1 cellular context compared by ENCODE assay signal in the genomic region with DNA sequence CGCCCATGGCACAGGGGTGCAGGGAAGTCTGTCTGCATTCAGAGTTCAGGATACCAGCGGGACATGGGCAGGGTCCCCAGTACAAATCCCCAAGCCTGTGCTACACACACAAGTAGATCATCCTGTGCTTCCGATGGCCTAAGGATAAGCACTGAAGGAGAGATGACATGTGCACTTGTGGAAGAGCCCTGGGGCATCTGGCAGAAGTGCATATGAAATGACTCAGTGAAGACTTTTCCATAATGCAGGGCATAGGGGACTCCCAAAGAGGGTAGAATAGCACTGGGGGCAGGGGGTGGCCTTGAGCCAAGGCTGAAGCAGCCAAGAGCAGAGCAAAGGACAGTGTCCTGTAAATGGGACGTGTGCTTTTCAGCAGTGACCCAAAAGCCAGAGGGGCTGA.
TF ChIP-seq lines count a peak whose summit lies in the region.

No MANE protein-coding gene starts in this region.

TF ChIP-seq in HepG2, 621 proteins besides CTCF, POLR2A, EP300 and RAD21:
- TF ChIP-seq, protein P1, sequence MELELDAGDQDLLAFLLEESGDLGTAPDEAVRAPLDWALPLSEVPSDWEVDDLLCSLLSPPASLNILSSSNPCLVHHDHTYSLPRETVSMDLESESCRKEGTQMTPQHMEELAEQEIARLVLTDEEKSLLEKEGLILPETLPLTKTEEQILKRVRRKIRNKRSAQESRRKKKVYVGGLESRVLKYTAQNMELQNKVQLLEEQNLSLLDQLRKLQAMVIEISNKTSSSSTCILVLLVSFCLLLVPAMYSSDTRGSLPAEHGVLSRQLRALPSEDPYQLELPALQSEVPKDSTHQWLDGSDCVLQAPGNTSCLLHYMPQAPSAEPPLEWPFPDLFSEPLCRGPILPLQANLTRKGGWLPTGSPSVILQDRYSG (CRISPR knock-in tag; IDR thresholded peaks at IDR 0.05): no peak
- TF ChIP-seq TRAFD1 (CRISPR knock-in tag; IDR thresholded peaks at IDR 0.05; ENCODE audit: borderline replicate concordance): no peak
- TF ChIP-seq RARG (CRISPR knock-in tag; IDR thresholded peaks at IDR 0.05; ENCODE audit: low read depth): no peak
- TF ChIP-seq, protein P2, sequence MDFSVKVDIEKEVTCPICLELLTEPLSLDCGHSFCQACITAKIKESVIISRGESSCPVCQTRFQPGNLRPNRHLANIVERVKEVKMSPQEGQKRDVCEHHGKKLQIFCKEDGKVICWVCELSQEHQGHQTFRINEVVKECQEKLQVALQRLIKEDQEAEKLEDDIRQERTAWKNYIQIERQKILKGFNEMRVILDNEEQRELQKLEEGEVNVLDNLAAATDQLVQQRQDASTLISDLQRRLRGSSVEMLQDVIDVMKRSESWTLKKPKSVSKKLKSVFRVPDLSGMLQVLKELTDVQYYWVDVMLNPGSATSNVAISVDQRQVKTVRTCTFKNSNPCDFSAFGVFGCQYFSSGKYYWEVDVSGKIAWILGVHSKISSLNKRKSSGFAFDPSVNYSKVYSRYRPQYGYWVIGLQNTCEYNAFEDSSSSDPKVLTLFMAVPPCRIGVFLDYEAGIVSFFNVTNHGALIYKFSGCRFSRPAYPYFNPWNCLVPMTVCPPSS (IDR thresholded peaks at IDR 0.05): no peak
- no peak for TF ChIP-seq ZNF839 (CRISPR knock-in tag; IDR thresholded peaks at IDR 0.05; ENCODE audit: borderline replicate concordance)
- no peak for TF ChIP-seq ZNF780A (CRISPR knock-in tag; IDR thresholded peaks at IDR 0.05)
- no peak for TF ChIP-seq RFX3 (CRISPR knock-in tag; IDR thresholded peaks at IDR 0.05)
- no peak for TF ChIP-seq MED13 (CRISPR knock-in tag; IDR thresholded peaks at IDR 0.05)
- TF ChIP-seq ZSCAN20 (CRISPR knock-in tag; IDR thresholded peaks at IDR 0.05; ENCODE audit: borderline replicate concordance): no peak
- TF ChIP-seq CSRNP2 (CRISPR knock-in tag; conservative IDR thresholded peaks at IDR 0.05; ENCODE audit: low read depth): no peak
- TF ChIP-seq MED8 (CRISPR knock-in tag; IDR thresholded peaks at IDR 0.05; ENCODE audit: insufficient replicate concordance): no peak
- TF ChIP-seq ZNF800 (CRISPR knock-in tag; IDR thresholded peaks at IDR 0.05): no peak
- no peak for TF ChIP-seq YEATS2 (CRISPR knock-in tag; IDR thresholded peaks at IDR 0.05; ENCODE audit: borderline replicate concordance)
- TF ChIP-seq MXD4 (CRISPR knock-in tag; IDR thresholded peaks at IDR 0.05): no peak
